Comparison of ENCODE assay signal across 8 cellular contexts in genomic region chr4:112144546-112145325, GRCh38. TPM values are rescaled to one million over a fixed set of nuclear protein-coding genes. Genes with fewer than 3 reads are reported as not detected.
DNase-seq lines count a peak whose midpoint lies in the region; ATAC-seq and TF ChIP-seq lines count a peak whose summit lies in the region.

No MANE protein-coding gene starts in this region.

- no peaks in the 10 kb centered on the region for H3K79me2 ChIP-seq in SU-DHL-6 (ENCODE audit: insufficient read depth, low read length)

- H3K9me3 ChIP-seq in ES-I3 (ENCODE audit: control insufficient read depth, insufficient read depth, low read length) (no peaks in the 10 kb centered on the region), SU-DHL-6 (ENCODE audit: insufficient read depth, low read length) (no peaks in the 10 kb centered on the region)

- H3K36me3 ChIP-seq in ES-I3 (ENCODE audit: insufficient read depth, low read length), result no peaks in the 10 kb centered on the region
- H3K36me3 ChIP-seq in SU-DHL-6 (ENCODE audit: low read length), result no peaks in the 10 kb centered on the region

- no peaks in the 10 kb centered on the region for H3K27me3 ChIP-seq in SU-DHL-6 (ENCODE audit: low read length)

- peak overlapping the region; percentile 55 for H3K4me2 ChIP-seq in SU-DHL-6 (ENCODE audit: low read depth, low read length, poor library complexity, severe bottlenecking)

- H3K9ac ChIP-seq in ES-I3 (ENCODE audit: low read depth, low read length) (peak overlapping the region; percentile 65), SU-DHL-6 (ENCODE audit: low read length) (no peak overlapping the region)

- peak overlapping the region; percentile 29 for H3K4me3 ChIP-seq in SU-DHL-6 (ENCODE audit: insufficient read depth, low read length, poor library complexity, severe bottlenecking)
- H3K4me3 ChIP-seq in fibroblast of villous mesenchyme (ENCODE audit: low read depth, low read length), result peak overlapping the region; percentile 40
- H3K4me3 ChIP-seq in retinal pigment epithelial cell (ENCODE audit: low read length), result peak overlapping the region; percentile 34

- no peak for DNase-seq in fibroblast of villous mesenchyme (ENCODE audit: low read depth)
- no peak for DNase-seq in retinal pigment epithelial cell (ENCODE audit: low read depth)
- no peak for DNase-seq in HCEC 1CT
- no peak for DNase-seq in C1 segment of cervical spinal cord (lab: John Stamatoyannopoulos, UW)
- no peak for DNase-seq in iPS-NIHi7 (ENCODE audit: extremely low spot score)

- ATAC-seq in GM21619 (IDR thresholded peaks at IDR 0.05; ENCODE audit: unreplicated experiment), result no peak

- no peak overlapping the region for H3K27ac ChIP-seq in SU-DHL-6 (ENCODE audit: low read depth, low read length)

- no peaks in the 10 kb centered on the region for H3F3A ChIP-seq in SU-DHL-6 (ENCODE audit: insufficient read depth)

- H4K20me1 ChIP-seq in SU-DHL-6 (ENCODE audit: low read depth, low read length), result no peaks in the 10 kb centered on the region

- no peak for TF ChIP-seq CTCF in SU-DHL-6 (IDR thresholded peaks at IDR 0.05; ENCODE audit: insufficient read depth, low read length, poor library complexity, severe bottlenecking)
- TF ChIP-seq CTCF in fibroblast of villous mesenchyme (IDR thresholded peaks at IDR 0.05; ENCODE audit: insufficient read depth, low read depth, low read length), result no peak
- TF ChIP-seq CTCF in retinal pigment epithelial cell (conservative IDR thresholded peaks at IDR 0.05; ENCODE audit: low read depth, low read length), result no peak

- no peak overlapping the region for H2AFZ ChIP-seq in SU-DHL-6 (ENCODE audit: low read depth, low read length, severe bottlenecking)

- H3K9me2 ChIP-seq in SU-DHL-6 (replicated peaks; ENCODE audit: insufficient read depth, low read length), result no peaks in the 10 kb centered on the region

- H3K4me1 ChIP-seq in ES-I3 (ENCODE audit: insufficient read depth, low read length), result no peaks in the 10 kb centered on the region

RNA-seq across cellular contexts. Expression of gene FAM241A, which starts 0.5 kb away (rescaled TPM):
- 1.3 and 1.6 TPM in 2 replicates for total RNA-seq in fibroblast of villous mesenchyme
